In genomic region chr2:48448274-48449061, GRCh38 we compare ENCODE assay signal across 1 cellular context.
TF ChIP-seq lines count a peak whose summit lies in the region.

No MANE protein-coding gene starts in this region.

TF ChIP-seq in HepG2, 621 proteins besides CTCF, POLR2A, EP300 and RAD21 (continued from another document and continues in another):
- TF ChIP-seq POGZ (CRISPR knock-in tag; IDR thresholded peaks at IDR 0.05) (0 out of 2 replicates have a peak, but pooled peaks have one; percentile 21), ATAD3A (CRISPR knock-in tag; IDR thresholded peaks at IDR 0.05) (no peak), ZNF292 (CRISPR knock-in tag; IDR thresholded peaks at IDR 0.05; ENCODE audit: borderline replicate concordance, low read depth) (0 out of 2 replicates have a peak, but pooled peaks have one; percentile 37), CSRNP1 (CRISPR knock-in tag; IDR thresholded peaks at IDR 0.05) (no peak), NCOA2 (CRISPR knock-in tag; IDR thresholded peaks at IDR 0.05) (peak; percentile 69), HNRNPL (IDR thresholded peaks at IDR 0.05; ENCODE audit: low read depth, low read length) (no peak), GMEB1 (CRISPR knock-in tag; IDR thresholded peaks at IDR 0.05; ENCODE audit: borderline replicate concordance) (0 out of 2 replicates have a peak, but pooled peaks have one; percentile 24), RXRB (CRISPR knock-in tag; IDR thresholded peaks at IDR 0.05; ENCODE audit: borderline replicate concordance) (peak; percentile 59; the same call in 1 of the 2 replicates), LCORL (IDR thresholded peaks at IDR 0.05) (0 out of 2 replicates have a peak, but pooled peaks have one; percentile 31), LCORL (CRISPR knock-in tag; IDR thresholded peaks at IDR 0.05) (peak; percentile 68; the same call in 1 of the 2 replicates), FOXP4 (CRISPR knock-in tag; IDR thresholded peaks at IDR 0.05) (peak; percentile 75), SALL1 (CRISPR knock-in tag; IDR thresholded peaks at IDR 0.05) (peak; percentile 37; the same call in 1 of the 2 replicates), FOXK1 (CRISPR knock-in tag; IDR thresholded peaks at IDR 0.05; ENCODE audit: borderline replicate concordance, low read depth) (peak; percentile 58; the same call in 1 of the 2 replicates), DMTF1 (CRISPR knock-in tag; IDR thresholded peaks at IDR 0.05) (no peak), NAIF1 (CRISPR knock-in tag; IDR thresholded peaks at IDR 0.05; ENCODE audit: borderline replicate concordance) (no peak), ELF4 (CRISPR knock-in tag; IDR thresholded peaks at IDR 0.05; ENCODE audit: borderline replicate concordance) (no peak), ARID5B (CRISPR knock-in tag; IDR thresholded peaks at IDR 0.05) (peak; percentile 89), YY1 (IDR thresholded peaks at IDR 0.05; ENCODE audit: insufficient read depth, insufficient replicate concordance, low read depth, low read length) (no peak), PAXIP1 (CRISPR knock-in tag; conservative IDR thresholded peaks at IDR 0.05) (peak; percentile 80), FOXP1 (IDR thresholded peaks at IDR 0.05) (peak; percentile 58; the same call in 1 of the 2 replicates), FOXP1 (CRISPR knock-in tag; IDR thresholded peaks at IDR 0.05) (peak; percentile 92), ATF2 (CRISPR knock-in tag; IDR thresholded peaks at IDR 0.05) (no peak), ARID3A (IDR thresholded peaks at IDR 0.05; ENCODE audit: low read depth, low read length) (peak; percentile 76), TCF7L2 (IDR thresholded peaks at IDR 0.05; ENCODE audit: low read depth, low read length) (peak; percentile 67; the same call in 1 of the 2 replicates), BCL6 (CRISPR knock-in tag; IDR thresholded peaks at IDR 0.05) (peak; percentile 95), CEBPG (CRISPR knock-in tag; IDR thresholded peaks at IDR 0.05) (peak; percentile 68), ZNF788 (CRISPR knock-in tag; IDR thresholded peaks at IDR 0.05; ENCODE audit: borderline replicate concordance) (no peak), NKX3-1 (CRISPR knock-in tag; IDR thresholded peaks at IDR 0.05) (no peak), ZBTB49 (CRISPR knock-in tag; IDR thresholded peaks at IDR 0.05; ENCODE audit: borderline replicate concordance) (no peak), FOXO1 (CRISPR knock-in tag; IDR thresholded peaks at IDR 0.05) (peak; percentile 46; the same call in 1 of the 2 replicates), CEBPB (IDR thresholded peaks at IDR 0.05; ENCODE audit: borderline replicate concordance, low read depth, low read length) (peak; percentile 77), ZGPAT (CRISPR knock-in tag; IDR thresholded peaks at IDR 0.05) (peak; percentile 70), AGO1 (IDR thresholded peaks at IDR 0.05; ENCODE audit: low read depth, low read length, poor library complexity, severe bottlenecking) (no peak)
